In genomic region chr2:17427401-17427800, GRCh38 we compare ENCODE assay signal across 25 cellular contexts.
"Had no signal": no experiment of that assay in that cellular context is flagged by ENCODE, and none has a peak within 500 bp of the region (broad histone marks: within the 10 kb centered on the region; RNA-seq: fewer than 3 reads in every experiment).

No MANE protein-coding gene starts in this region.

- H3K27ac ChIP-seq: ascending aorta, brain microvascular endothelial cell, coronary artery, esophagus muscularis mucosa had no signal

- H3K4me3 ChIP-seq: ascending aorta, coronary artery, dorsolateral prefrontal cortex, esophagus muscularis mucosa had no signal

- DNase-seq: activated CD4-positive, alpha-beta memory T cell treated with anti-CD3 and anti-CD28 coated beads for 36 hours; activated CD4-positive, alpha-beta T cell treated with anti-CD3 and anti-CD28 coated beads for 36 hours; activated CD4-positive, alpha-beta T cell treated with anti-CD3 and anti-CD28 coated beads, Interleukin-2, amount 10 ng/mL, durations not matched to agents 24 days and 14 days; activated CD4-positive, CD25-positive, alpha-beta regulatory T cell; activated CD4-positive, CD25-positive, alpha-beta regulatory T cell treated with anti-CD3 and anti-CD28 coated beads, Interleukin-2, amount 50 U/mL, for 72 hours; activated CD8-positive, alpha-beta memory T cell treated with anti-CD3 and anti-CD28 coated beads, Interleukin-2, amount 10 ng/mL, durations not matched to agents 7 days and 5 days; activated CD8-positive, alpha-beta memory T cell treated with anti-CD3 and anti-CD28 coated beads, Interleukin-2, amount 50 U/mL, for 4 hours; activated CD8-positive, alpha-beta T cell treated with anti-CD3 and anti-CD28 coated beads, Interleukin-2, amount 10 ng/mL, durations not matched to agents 7 days and 5 days; activated effector memory CD4-positive, alpha-beta T cell treated with anti-CD3 and anti-CD28 coated beads, Interleukin-2, amount 50 U/mL, for 16 hours; activated naive CD4-positive, alpha-beta T cell treated with anti-CD3 and anti-CD28 coated beads for 36 hours; activated naive CD8-positive, alpha-beta T cell treated with anti-CD3 and anti-CD28 coated beads for 36 hours; activated naive CD8-positive, alpha-beta T cell treated with anti-CD3 and anti-CD28 coated beads, Interleukin-2, amount 50 U/mL, for 24 hours; activated T-cell treated with anti-CD3 and anti-CD28 coated beads, Interleukin-2, amount 50 U/mL, for 1 hour; activated T-cell treated with anti-CD3 and anti-CD28 coated beads, Interleukin-2, amount 50 U/mL, for 48 hours; brain microvascular endothelial cell; dorsolateral prefrontal cortex; effector memory CD4-positive, alpha-beta T cell; endodermal cell; erythroblast; foreskin melanocyte; head of caudate nucleus; T-helper 2 cell had no signal

- H3K9me3 ChIP-seq: ascending aorta, esophagus muscularis mucosa had no signal

- H3K4me1 ChIP-seq: esophagus muscularis mucosa had no signal

- H3K27me3 ChIP-seq: ascending aorta, brain microvascular endothelial cell, dorsolateral prefrontal cortex, esophagus muscularis mucosa had no signal

- H3K36me3 ChIP-seq: ascending aorta, brain microvascular endothelial cell, esophagus muscularis mucosa had no signal

- ATAC-seq: activated CD4-positive, alpha-beta T cell treated with anti-CD3 and anti-CD28 coated beads for 36 hours; activated CD8-positive, alpha-beta memory T cell treated with anti-CD3 and anti-CD28 coated beads, Interleukin-2, amount 10 ng/mL, durations not matched to agents 7 days and 5 days; activated CD8-positive, alpha-beta T cell treated with anti-CD3 and anti-CD28 coated beads, Interleukin-2, amount 10 ng/mL, durations not matched to agents 7 days and 5 days; activated naive CD8-positive, alpha-beta T cell treated with anti-CD3 and anti-CD28 coated beads, Interleukin-2, amount 50 U/mL, for 24 hours had no signal
